13 cellular contexts compared by ENCODE assay signal in the genomic region with DNA sequence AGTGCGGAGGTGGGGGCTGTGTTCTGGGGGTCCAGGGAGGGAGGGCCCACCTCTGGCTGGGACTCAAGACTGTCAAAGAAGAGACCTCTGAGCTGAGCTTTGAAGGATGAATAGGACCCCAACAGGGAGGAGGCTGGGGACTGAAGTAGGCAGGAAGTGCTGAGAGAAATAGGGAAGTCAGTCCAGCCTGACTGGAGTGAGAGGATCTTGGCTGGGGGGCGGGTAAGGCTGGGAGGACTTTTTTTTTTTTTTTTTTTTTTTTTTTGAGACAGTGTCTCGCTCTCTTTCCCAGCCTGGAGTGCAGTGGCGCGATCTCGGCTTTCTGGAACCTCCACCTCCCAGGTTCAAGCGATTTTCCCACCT. TPM values are rescaled to one million over a fixed set of nuclear protein-coding genes. Genes with fewer than 3 reads are reported as not detected.
DNase-seq lines count a peak whose midpoint lies in the region; ATAC-seq, FAIRE-seq and TF ChIP-seq lines count a peak whose summit lies in the region.
"Had no signal": no experiment of that assay in that cellular context is flagged by ENCODE, and none has a peak within 500 bp of the region (broad histone marks: within the 10 kb centered on the region; RNA-seq: fewer than 3 reads in every experiment).

No MANE protein-coding gene starts in this region.

- BruUV-seq in K562 (replicated peaks; lab: Mats Ljungman, UMichigan) = no TSS peak

- no peak overlapping the region for H3K14ac ChIP-seq in mesenchymal stem cell (ENCODE audit: low read length in 2 of 2)

- ATAC-seq in activated naive CD8-positive, alpha-beta T cell treated with anti-CD3 and anti-CD28 coated beads, Interleukin-2, amount 50 U/mL, for 24 hours = no peak
- ATAC-seq in K562 = peak; percentile 81
- no peak for ATAC-seq in GM18505 (IDR thresholded peaks at IDR 0.05; ENCODE audit: unreplicated experiment)
- ATAC-seq in GM18907 (IDR thresholded peaks at IDR 0.05; ENCODE audit: unreplicated experiment) = no peak

- H2BK15ac ChIP-seq in mesenchymal stem cell (ENCODE audit: low read depth, poor library complexity, severe bottlenecking) = no peak overlapping the region

- H3K9me3 ChIP-seq in K562 (replicated peaks; ENCODE audit: control insufficient read depth, insufficient read depth, low read depth, low read length) (no peaks in the 10 kb centered on the region), mesenchymal stem cell (ENCODE audit: control insufficient read depth, low read length) (no peaks in the 10 kb centered on the region), tibial nerve (no peaks in the 10 kb centered on the region)
- H3K9me3 ChIP-seq: A549 had no signal

- H2AFZ ChIP-seq in K562 (ENCODE audit: low read depth, low read length) (peak overlapping the region; percentile 80), mesenchymal stem cell (ENCODE audit: low read depth, low read length) (peak overlapping the region; percentile 99)

- H3K27ac ChIP-seq in K562 (ENCODE audit: extremely low read depth, low read depth, low read length) (peak overlapping the region; percentile 33; the same call in 1 of the 3 replicates), mesenchymal stem cell (ENCODE audit: low read length, poor library complexity, severe bottlenecking) (no peak overlapping the region), tibial nerve (peak overlapping the region in 2 of 4 donors; percentile 36 to 57), brain microvascular endothelial cell (no peak overlapping the region)
- H3K27ac ChIP-seq: A549 had no signal

- no peak overlapping the region for H3K27ac Mint-ChIP-seq in activated naive CD8-positive, alpha-beta T cell treated with anti-CD3 and anti-CD28 coated beads, Interleukin-2, amount 50 U/mL, for 24 hours
- H3K27ac Mint-ChIP-seq in activated naive CD8-positive, alpha-beta T cell treated with anti-CD3 and anti-CD28 coated beads for 36 hours = no peak overlapping the region

- H2BK12ac ChIP-seq in mesenchymal stem cell (ENCODE audit: low read length in 2 of 2) = no peak overlapping the region

- H3K4ac ChIP-seq in mesenchymal stem cell (ENCODE audit: low read depth in 1 of 2, low read length in 2 of 2) = no peak overlapping the region

- H3K9me1 ChIP-seq in K562 (ENCODE audit: control insufficient read depth, insufficient read depth, low read length) = no peaks in the 10 kb centered on the region

- POLR2A ChIA-PET in K562 (lab: Yijun Ruan, JAX) = no interaction called here

- H2BK120ac ChIP-seq in mesenchymal stem cell (ENCODE audit: low read depth, low read length) = no peak overlapping the region

- H3K18ac ChIP-seq in mesenchymal stem cell (ENCODE audit: low read depth in 1 of 2, low read length in 2 of 2) = peak overlapping the region; percentile 14 to 64

- H4K8ac ChIP-seq in mesenchymal stem cell (ENCODE audit: low read length) = peak overlapping the region; percentile 39

- TF ChIP-seq CTCF in K562 (IDR thresholded peaks at IDR 0.05 in 2 of 3, conservative IDR thresholded peaks at IDR 0.05 in 1 of 3; ENCODE audit: insufficient read depth in 2 of 3, low read depth in 1 of 3, low read length in 3 of 3) (no peak), tibial nerve (IDR thresholded peaks at IDR 0.05) (no peak), brain microvascular endothelial cell (IDR thresholded peaks at IDR 0.05; ENCODE audit: low read depth, low read length, missing control alignments) (no peak)

- H3K4me2 ChIP-seq in K562 (ENCODE audit: insufficient read depth, low read length) (no peak overlapping the region), mesenchymal stem cell (ENCODE audit: low read length, poor library complexity, severe bottlenecking) (no peak overlapping the region)
- H3K4me2 ChIP-seq: A549 had no signal

- TF ChIP-seq POLR2A in K562 (conservative IDR thresholded peaks at IDR 0.05) = no peak
- TF ChIP-seq POLR2A in tibial nerve (IDR thresholded peaks at IDR 0.05) = no peak
- TF ChIP-seq POLR2A in GM18505 (IDR thresholded peaks at IDR 0.05; ENCODE audit: borderline replicate concordance, extremely low read depth, insufficient read depth, insufficient read length) = no peak

- in situ Hi-C loops in K562 (cut with MboI) (no loop called here), brain microvascular endothelial cell (cut with HindIII; ENCODE audit: low pct_ligation_motif_present, low sequenced_read_pairs) (no loop called here)

- H3K4me1 ChIP-seq in K562 (replicated peaks in 1 of 2; ENCODE audit: control insufficient read depth in 2 of 2, insufficient read depth in 2 of 2, low read length in 2 of 2) (peaks cover 2 to 12% of the 10 kb centered on the region in 2 experiments; a peak in 2 of 5 replicates), mesenchymal stem cell (ENCODE audit: control insufficient read depth, insufficient read depth, low read depth, low read length) (peaks cover 6% of the 10 kb centered on the region), tibial nerve (peaks cover 0 to 10% (median 0%) of the 10 kb centered on the region in 4 donors)
- H3K4me1 ChIP-seq: A549 had no signal

- H4K91ac ChIP-seq in mesenchymal stem cell (ENCODE audit: low read length) = no peak overlapping the region

- H3K36me3 ChIP-seq in K562 (ENCODE audit: control insufficient read depth, insufficient read depth, low read length) = no peaks in the 10 kb centered on the region
- H3K36me3 ChIP-seq in mesenchymal stem cell (ENCODE audit: control insufficient read depth in 1 of 2, insufficient read depth in 2 of 2, low read depth in 1 of 2, low read length in 2 of 2) = no peaks in the 10 kb centered on the region
- no peaks in the 10 kb centered on the region for H3K36me3 ChIP-seq in tibial nerve
- H3K36me3 ChIP-seq in brain microvascular endothelial cell (replicated peaks) = no peaks in the 10 kb centered on the region

- peaks cover 3% of the 10 kb centered on the region for H3K4me1 Mint-ChIP-seq in activated naive CD8-positive, alpha-beta T cell treated with anti-CD3 and anti-CD28 coated beads, Interleukin-2, amount 50 U/mL, for 24 hours
- H3K4me1 Mint-ChIP-seq in activated naive CD8-positive, alpha-beta T cell treated with anti-CD3 and anti-CD28 coated beads for 36 hours = peaks cover 1% of the 10 kb centered on the region

- H3K79me2 ChIP-seq in K562 (ENCODE audit: control insufficient read depth, insufficient read depth, low read length) = no peaks in the 10 kb centered on the region

- intact Hi-C loops in K562 (cut with micrococcal nuclease) = no loop called here

- 43% methylated on average over 2 of the region's 7 CpGs for WGBS in K562 (ENCODE audit: insufficient coverage, low coverage, missing lambda C conversion rate)
- 82% methylated on average over 2 of the region's 7 CpGs for WGBS in mesenchymal stem cell
- WGBS in tibial nerve, 2 donors = 76 to 87% methylated on average over 7 of the region's 7 CpGs

- H3K9me3 Mint-ChIP-seq in activated naive CD8-positive, alpha-beta T cell treated with anti-CD3 and anti-CD28 coated beads, Interleukin-2, amount 50 U/mL, for 24 hours = no peaks in the 10 kb centered on the region
- no peaks in the 10 kb centered on the region for H3K9me3 Mint-ChIP-seq in activated naive CD8-positive, alpha-beta T cell treated with anti-CD3 and anti-CD28 coated beads for 36 hours

- H3K27me3 Mint-ChIP-seq in activated naive CD8-positive, alpha-beta T cell treated with anti-CD3 and anti-CD28 coated beads, Interleukin-2, amount 50 U/mL, for 24 hours = peaks cover 21% of the 10 kb centered on the region
- H3K27me3 Mint-ChIP-seq in activated naive CD8-positive, alpha-beta T cell treated with anti-CD3 and anti-CD28 coated beads for 36 hours = peaks cover 32% of the 10 kb centered on the region

- H2AK5ac ChIP-seq in mesenchymal stem cell (ENCODE audit: low read length, severe bottlenecking) = no peak overlapping the region

- H3K4me3 Mint-ChIP-seq in activated naive CD8-positive, alpha-beta T cell treated with anti-CD3 and anti-CD28 coated beads, Interleukin-2, amount 50 U/mL, for 24 hours = peak overlapping the region; percentile 42
- no peak overlapping the region for H3K4me3 Mint-ChIP-seq in activated naive CD8-positive, alpha-beta T cell treated with anti-CD3 and anti-CD28 coated beads for 36 hours

- no peaks in the 10 kb centered on the region for H3K79me1 ChIP-seq in mesenchymal stem cell (replicated peaks; ENCODE audit: low read length, poor library complexity, severe bottlenecking)

- H4K20me1 ChIP-seq in K562 (replicated peaks; ENCODE audit: control insufficient read depth, insufficient read depth, low read length) = no peaks in the 10 kb centered on the region

- H2BK5ac ChIP-seq in mesenchymal stem cell (ENCODE audit: low read depth, low read length, poor library complexity, severe bottlenecking) = no peak overlapping the region

- no peak overlapping the region for H3K23ac ChIP-seq in mesenchymal stem cell (ENCODE audit: low read length in 2 of 2)

- H3K9ac ChIP-seq in K562 (ENCODE audit: insufficient read depth in 1 of 2, low read depth in 2 of 2, low read length in 2 of 2) (peak overlapping the region in 1 of 2 experiments; percentile 58; a peak in 2 of 4 replicates), mesenchymal stem cell (ENCODE audit: low read length) (no peak overlapping the region)

- no peak overlapping the region; the same call in 1 of the 2 replicates for H3K4me3 ChIP-seq in K562
- no peak overlapping the region for H3K4me3 ChIP-seq in mesenchymal stem cell (ENCODE audit: insufficient read depth in 1 of 2, low read depth in 1 of 2, low read length in 2 of 2)
- peak overlapping the region in 3 of 4 donors; percentile 13 to 46 (median 25) for H3K4me3 ChIP-seq in tibial nerve
- no peak overlapping the region for H3K4me3 ChIP-seq in brain microvascular endothelial cell (ENCODE audit: low read depth, low read length)
- H3K4me3 ChIP-seq: A549 had no signal

- H3K27me3 ChIP-seq in K562 (ENCODE audit: control insufficient read depth in 2 of 2, insufficient read depth in 2 of 2, low read length in 2 of 2) (no peaks in the 10 kb centered on the region; a peak in 1 of 5 replicates), mesenchymal stem cell (ENCODE audit: control insufficient read depth in 1 of 2, insufficient read depth in 1 of 2, low read length in 2 of 2) (peaks cover 0 to 5% of the 10 kb centered on the region in 2 experiments), tibial nerve (peaks cover 0 to 37% of the 10 kb centered on the region in 2 donors), brain microvascular endothelial cell (replicated peaks) (no peaks in the 10 kb centered on the region)

- H3K36me3 Mint-ChIP-seq in activated naive CD8-positive, alpha-beta T cell treated with anti-CD3 and anti-CD28 coated beads, Interleukin-2, amount 50 U/mL, for 24 hours (ENCODE audit: low read depth) = no peaks in the 10 kb centered on the region
- H3K36me3 Mint-ChIP-seq in activated naive CD8-positive, alpha-beta T cell treated with anti-CD3 and anti-CD28 coated beads for 36 hours = no peaks in the 10 kb centered on the region

- TF ChIP-seq EP300 in K562 (IDR thresholded peaks at IDR 0.05; ENCODE audit: low read length) (no peak), tibial nerve (IDR thresholded peaks at IDR 0.05) (no peak)

- no peak for FAIRE-seq in K562 (lab: Jason Lieb, UNC)
- FAIRE-seq: A549, endothelial cell of umbilical vein had no signal

- CTCF ChIA-PET in K562 (lab: Yijun Ruan, JAX; ENCODE audit: low intra/inter-chr PET ratio) = no interaction called here

- TF ChIP-seq RAD21 in K562 (CRISPR knock-in tag; conservative IDR thresholded peaks at IDR 0.05 in 1 of 2, IDR thresholded peaks at IDR 0.05 in 1 of 2) = no peak

- no peak for DNase-seq in activated naive CD8-positive, alpha-beta T cell treated with anti-CD3 and anti-CD28 coated beads, Interleukin-2, amount 50 U/mL, for 24 hours
- no peak for DNase-seq in activated naive CD8-positive, alpha-beta T cell treated with anti-CD3 and anti-CD28 coated beads for 36 hours
- DNase-seq in K562 (ENCODE audit: extremely low read depth in 1 of 4, low spot score in 3 of 4) = peak in 1 of 4 experiments; percentile 54
- DNase-seq in mesenchymal stem cell = no peak
- DNase-seq in tibial nerve (ENCODE audit: low spot score in 2 of 2) = no peak
- DNase-seq in brain microvascular endothelial cell = no peak
- DNase-seq: activated CD4-positive, CD25-positive, alpha-beta regulatory T cell treated with anti-CD3 and anti-CD28 coated beads, Interleukin-2, amount 50 U/mL, for 72 hours; kidney glomerular epithelial cell; stimulated activated CD4-positive, alpha-beta T cell treated with anti-CD3 and anti-CD28 coated beads, Interleukin-12 subunit alpha, Interleukin-12 subunit beta, amount 100 ng/mL, for 4 hours had no signal

RNA-seq across cellular contexts. Expression of a gene that starts 8.0 kb away (rescaled TPM):
- total RNA-seq in activated naive CD8-positive, alpha-beta T cell treated with anti-CD3 and anti-CD28 coated beads for 36 hours = 100 to 1,000 TPM; 111 to 119 TPM
- 76.8 and 166 TPM in 2 replicates for total RNA-seq in K562 (2011; cell fraction: chromatin; rRNA removed; ENCODE audit: low replicate concordance)
- 53.0 and 66.8 TPM in 2 replicates for total RNA-seq in K562 (2011; cell fraction: nucleolus; rRNA removed)
- 66.9 and 71.0 TPM in 2 replicates for total RNA-seq in K562 (2011; cell fraction: nucleoplasm; rRNA removed)
- total RNA-seq in K562 (2014; rRNA removed) = 56.7 and 57.3 TPM in 2 replicates
- 85.1 and 93.6 TPM in 2 replicates for total RNA-seq in K562 (2014; rRNA removed; fragmentation: Illumina TruSeq; extraction: Trizol)
- total RNA-seq in K562 (2015; rRNA removed; fragmentation: Illumina TruSeq; extraction: Trizol) = 66.2 and 69.9 TPM in 2 replicates
- total RNA-seq in K562 (2021) = 86.2 and 88.6 TPM in 2 replicates
- polyA plus RNA-seq in K562 (2011; rRNA removed) = 78.6 and 92.9 TPM in 2 replicates
- polyA plus RNA-seq in K562 (2011; cell fraction: cytosol; rRNA removed) = 36.1 and 60.3 TPM in 2 replicates
- 75.1 and 97.6 TPM in 2 replicates for polyA plus RNA-seq in K562 (2011; cell fraction: nucleus; rRNA removed)
- 51.9 and 71.6 TPM in 2 replicates for polyA plus RNA-seq in K562 (2012)
- 79.7 and 80.0 TPM in 2 replicates for polyA plus RNA-seq in K562 (2014; fragmentation: Illumina TruSeq; extraction: Trizol)
- polyA plus RNA-seq in K562 (2014; fragmentation: Nextera tagmentation; extraction: Ambion mirVana) = 10 to 100 TPM; 56.4 to 71.8 TPM
- 60.4 and 65.3 TPM in 2 replicates for polyA plus RNA-seq in K562 (2014; rRNA removed)
- 172 and 188 TPM in 2 replicates for polyA minus RNA-seq in K562 (2011; rRNA and poly(A)+ RNA removed)
- polyA minus RNA-seq in K562 (2011; cell fraction: cytosol; rRNA and poly(A)+ RNA removed) = 49.3 and 53.4 TPM in 2 replicates
- polyA minus RNA-seq in K562 (2011; cell fraction: nucleus; rRNA and poly(A)+ RNA removed) = 31.1 and 63.0 TPM in 2 replicates
- polyA plus RNA-seq in mesenchymal stem cell (2013, experiment 1 of 2) = 12.0 TPM
- 13.2 TPM for polyA plus RNA-seq in mesenchymal stem cell (2013, experiment 2 of 2)
- total RNA-seq in tibial nerve = 10 to 100 TPM in 2 of 4 donors, 1 to 10 TPM in 2; 6.3 to 15.1 (median 10.5) TPM

RNA-seq across cellular contexts. Expression of a gene that starts 24.1 kb away (rescaled TPM):
- 10 to 100 TPM; 10.8 TPM for total RNA-seq in activated naive CD8-positive, alpha-beta T cell treated with anti-CD3 and anti-CD28 coated beads for 36 hours
- total RNA-seq in K562 (2011; cell fraction: chromatin; rRNA removed; ENCODE audit: low replicate concordance) = 4.7 and 13.5 TPM in 2 replicates
- 6.7 TPM in 2 replicates for total RNA-seq in K562 (2011; cell fraction: nucleolus; rRNA removed)
- total RNA-seq in K562 (2011; cell fraction: nucleoplasm; rRNA removed) = 6.2 and 10.1 TPM in 2 replicates
- 0.45 and 0.69 TPM in 2 replicates for total RNA-seq in K562 (2014; rRNA removed)
- 0.15 and 0.22 TPM in 2 replicates for total RNA-seq in K562 (2014; rRNA removed; fragmentation: Illumina TruSeq; extraction: Trizol)
- 0.14 and 0.19 TPM in 2 replicates for total RNA-seq in K562 (2015; rRNA removed; fragmentation: Illumina TruSeq; extraction: Trizol)
- total RNA-seq in K562 (2021) = 1.2 TPM in 2 replicates
- polyA plus RNA-seq in K562 (2011; rRNA removed) = 1.7 and 2.1 TPM in 2 replicates
- polyA plus RNA-seq in K562 (2011; cell fraction: cytosol; rRNA removed) = 2.2 and 2.4 TPM in 2 replicates
- polyA plus RNA-seq in K562 (2011; cell fraction: nucleus; rRNA removed) = 6.8 and 7.2 TPM in 2 replicates
- polyA plus RNA-seq in K562 (2012) = 0.69 and 2.0 TPM in 2 replicates
- polyA plus RNA-seq in K562 (2014; fragmentation: Illumina TruSeq; extraction: Trizol) = 0.97 and 1.1 TPM in 2 replicates
- under 1 TPM; 0.01 to 0.17 TPM for polyA plus RNA-seq in K562 (2014; fragmentation: Nextera tagmentation; extraction: Ambion mirVana)
- polyA plus RNA-seq in K562 (2014; rRNA removed) = 0.81 and 1.2 TPM in 2 replicates
- polyA minus RNA-seq in K562 (2011; rRNA and poly(A)+ RNA removed) = 1.4 and 1.8 TPM in 2 replicates
- polyA minus RNA-seq in K562 (2011; cell fraction: cytosol; rRNA and poly(A)+ RNA removed) = 0.64 and 1.8 TPM in 2 replicates
- polyA minus RNA-seq in K562 (2011; cell fraction: nucleus; rRNA and poly(A)+ RNA removed) = 0.78 and 1.2 TPM in 2 replicates
- polyA plus RNA-seq in mesenchymal stem cell (2013, experiment 1 of 2) = 6.4 TPM
- polyA plus RNA-seq in mesenchymal stem cell (2013, experiment 2 of 2) = 6.0 TPM
- total RNA-seq in tibial nerve = 1 to 10 TPM in 3 of 4 donors, not detected in 1; 1.8 to 4.2 (median 2.9) TPM

RNA-seq across cellular contexts. Expression of a gene that starts 51.8 kb away (rescaled TPM):
- 10 to 100 TPM; 65.8 to 74.8 TPM for total RNA-seq in activated naive CD8-positive, alpha-beta T cell treated with anti-CD3 and anti-CD28 coated beads for 36 hours
- 100 and 119 TPM in 2 replicates for total RNA-seq in K562 (2011; cell fraction: chromatin; rRNA removed; ENCODE audit: low replicate concordance)
- 57.0 and 69.7 TPM in 2 replicates for total RNA-seq in K562 (2011; cell fraction: nucleolus; rRNA removed)
- 75.5 and 101 TPM in 2 replicates for total RNA-seq in K562 (2011; cell fraction: nucleoplasm; rRNA removed)
- total RNA-seq in K562 (2014; rRNA removed) (65.3 and 98.3 TPM in 2 replicates), K562 (2014; rRNA removed; fragmentation: Illumina TruSeq; extraction: Trizol) (43.8 and 47.5 TPM in 2 replicates), K562 (2015; rRNA removed; fragmentation: Illumina TruSeq; extraction: Trizol) (45.8 and 47.5 TPM in 2 replicates), K562 (2021) (68.2 and 77.0 TPM in 2 replicates), tibial nerve (10 to 100 TPM; 45.9 to 97.2 (median 65.3) TPM)
- polyA plus RNA-seq in K562 (2011; rRNA removed) (48.0 and 70.5 TPM in 2 replicates), K562 (2014; fragmentation: Illumina TruSeq; extraction: Trizol) (85.6 and 91.7 TPM in 2 replicates), K562 (2014; fragmentation: Nextera tagmentation; extraction: Ambion mirVana) (1 to 10 TPM in 1 of 2 experiments, under 1 TPM in 1; 0.86 to 1.5 TPM), K562 (2014; rRNA removed) (49.1 and 51.3 TPM in 2 replicates)
- polyA plus RNA-seq in K562 (2011; cell fraction: cytosol; rRNA removed) = 52.7 and 56.9 TPM in 2 replicates
- 81.1 and 98.9 TPM in 2 replicates for polyA plus RNA-seq in K562 (2011; cell fraction: nucleus; rRNA removed)
- 50.7 and 56.4 TPM in 2 replicates for polyA plus RNA-seq in K562 (2012)
- polyA minus RNA-seq in K562 (2011; rRNA and poly(A)+ RNA removed) = 59.4 and 59.7 TPM in 2 replicates
- polyA minus RNA-seq in K562 (2011; cell fraction: cytosol; rRNA and poly(A)+ RNA removed) = 53.8 TPM in 2 replicates
- polyA minus RNA-seq in K562 (2011; cell fraction: nucleus; rRNA and poly(A)+ RNA removed) = 25.7 and 41.5 TPM in 2 replicates
- polyA plus RNA-seq in mesenchymal stem cell (2013, experiment 1 of 2) = 38.9 TPM
- polyA plus RNA-seq in mesenchymal stem cell (2013, experiment 2 of 2) = 37.6 TPM

Comparison
In these comparisons a context has a peak if more than half of its experiments do, and no peak if none do; other contexts are left out.
1. H3K4me3 ChIP-seq: peak in tibial nerve (3 of 4); none in K562 (single experiment), mesenchymal stem cell (0 of 2) and brain microvascular endothelial cell (single experiment).